In the genomic region with DNA sequence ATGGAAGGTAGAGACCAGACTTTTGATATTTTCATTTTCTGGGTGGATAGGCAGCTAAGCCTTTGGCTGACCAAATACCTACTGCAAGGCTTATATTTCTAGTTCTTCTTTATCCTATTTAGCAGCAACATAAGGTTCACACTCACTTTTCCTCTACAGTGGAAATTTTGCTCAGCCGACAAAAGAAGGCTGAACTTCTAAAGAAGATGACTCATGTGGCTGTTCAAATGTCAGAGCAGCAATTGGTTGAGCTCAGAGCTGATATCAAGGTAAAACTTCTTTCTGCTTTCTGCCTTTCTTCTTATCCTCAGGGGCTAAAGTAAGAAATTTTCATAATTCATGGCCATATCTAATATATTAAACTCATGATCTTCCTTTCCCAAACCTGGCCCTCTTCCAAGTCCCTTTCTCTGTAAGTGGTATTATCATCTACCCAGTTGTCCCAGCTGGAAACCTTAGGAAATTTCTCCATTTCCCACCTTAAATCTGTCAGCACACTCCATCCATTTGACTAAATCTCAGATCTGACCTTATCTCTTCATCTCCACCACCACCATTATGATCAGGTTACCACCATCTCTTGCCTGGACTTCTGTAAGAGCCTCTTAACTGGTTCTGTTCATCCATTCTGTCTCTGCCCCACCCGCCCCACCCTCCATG, we compare ENCODE assay signal across 19 cellular contexts. TPM values are rescaled to one million over a fixed set of nuclear protein-coding genes. Genes with fewer than 3 reads are reported as not detected.
A peak's percentile ranks its signal among the peaks of the same experiment; 100 is the strongest.
DNase-seq lines count a peak whose midpoint lies in the region; ATAC-seq, FAIRE-seq and TF ChIP-seq lines count a peak whose summit lies in the region.
"Had no signal": no experiment of that assay in that cellular context is flagged by ENCODE, and none has a peak within 500 bp of the region (broad histone marks: within the 10 kb centered on the region; RNA-seq: fewer than 3 reads in every experiment).

No MANE protein-coding gene starts in this region.

- H3K4me1 ChIP-seq in A673 (ENCODE audit: insufficient read depth, low read length, poor library complexity, severe bottlenecking) (no peaks in the 10 kb centered on the region), upper lobe of left lung (no peaks in the 10 kb centered on the region), colonic mucosa (no peaks in the 10 kb centered on the region)
- H3K4me1 ChIP-seq: BE2C, tibial nerve had no signal

- DNase-seq in A673 (ENCODE audit: low spot score) (peak; percentile 33), H54 (ENCODE audit: insufficient read length, low spot score) (no peak), amniotic stem cell (lab: John Stamatoyannopoulos, UW) (peak; percentile 22), iris pigment epithelial cell (ENCODE audit: low read depth) (peak; percentile 76), upper lobe of left lung (no peak), foreskin melanocyte (no peak), colonic mucosa (no peak), NCI-H187 treated with DMSO at 0.1 percent for 48 hours (lab: John Stamatoyannopoulos, UW) (no peak)
- DNase-seq: activated CD4-positive, alpha-beta T cell treated with anti-CD3 and anti-CD28 coated beads for 1 hour; activated T-cell treated with anti-CD3 and anti-CD28 coated beads, Interleukin-2, amount 50 U/mL, for 48 hours; amygdala; BE2C; DMS79; NCI-H1105 treated with DMSO at 0.1 percent for 48 hours; NCI-H345; pancreas; PC-9 had no signal

- H3K9ac ChIP-seq in colonic mucosa (ENCODE audit: low read depth in 2 of 2, low read length in 2 of 2), result no peak overlapping the region

- H3K4me3 ChIP-seq in A673 (ENCODE audit: low read depth, low read length, poor library complexity, severe bottlenecking), result no peak overlapping the region
- no peak overlapping the region for H3K4me3 ChIP-seq in upper lobe of left lung
- no peak overlapping the region for H3K4me3 ChIP-seq in colonic mucosa
- H3K4me3 ChIP-seq: pancreas, PC-9, tibial nerve had no signal

- H3K27ac ChIP-seq in A673 (ENCODE audit: low read depth, low read length, poor library complexity, severe bottlenecking) (no peak overlapping the region), upper lobe of left lung (no peak overlapping the region), colonic mucosa (no peak overlapping the region)
- H3K27ac ChIP-seq: pancreas, PC-9, tibial nerve had no signal

- BruUV-seq in A673 (replicated peaks; lab: Mats Ljungman, UMichigan), result no TSS peak

- intact Hi-C loops in A673 (cut with micrococcal nuclease; ENCODE audit: unreplicated experiment), result no loop called here
- intact Hi-C loops in colonic mucosa (cut with DNase I), result no loop called here

- FAIRE-seq in H54 (lab: Jason Lieb, UNC), result peak; percentile 87
- FAIRE-seq: frontal cortex, pancreas had no signal

- no peak for TF ChIP-seq CTCF in A673 (conservative IDR thresholded peaks at IDR 0.05; ENCODE audit: low read depth, low read length)
- TF ChIP-seq CTCF in upper lobe of left lung (IDR thresholded peaks at IDR 0.05), result no peak
- no peak for TF ChIP-seq CTCF in colonic mucosa (IDR thresholded peaks at IDR 0.05)

- no peak for ATAC-seq in upper lobe of left lung (ENCODE audit: low FRiP score in 2 of 2)
- ATAC-seq: pancreas had no signal

- H3K9me3 ChIP-seq in A673 (ENCODE audit: low read depth, low read length, poor library complexity, severe bottlenecking) (no peaks in the 10 kb centered on the region), upper lobe of left lung (no peaks in the 10 kb centered on the region), colonic mucosa (no peaks in the 10 kb centered on the region)
- H3K9me3 ChIP-seq: BE2C, pancreas, tibial nerve had no signal

- CTCF ChIA-PET in A673 (lab: Charles Lee), result interaction anchor here (1.0 to 3.2 kb wide), 2 partner anchors 161 to 187 kb away, joined by 3 to 8 read pairs; no protein-coding TSS in a partner anchor

- no peak for TF ChIP-seq POLR2A in H54 (IDR thresholded peaks at IDR 0.05; ENCODE audit: low read depth, low read length)
- no peak for TF ChIP-seq POLR2A in upper lobe of left lung (IDR thresholded peaks at IDR 0.05)

- POLR2A ChIA-PET in A673 (lab: Charles Lee; ENCODE audit: low non-redundant PET), result no interaction called here

- H3K27me3 ChIP-seq in A673 (replicated peaks; ENCODE audit: insufficient read depth, low read depth, low read length, poor library complexity), result no peaks in the 10 kb centered on the region
- no peaks in the 10 kb centered on the region for H3K27me3 ChIP-seq in upper lobe of left lung
- no peaks in the 10 kb centered on the region for H3K27me3 ChIP-seq in colonic mucosa
- H3K27me3 ChIP-seq: BE2C, pancreas, tibial nerve had no signal

- H3K36me3 ChIP-seq in A673 (ENCODE audit: insufficient read depth, low read length, poor library complexity, severe bottlenecking), result peaks cover 14% of the 10 kb centered on the region
- H3K36me3 ChIP-seq in upper lobe of left lung, result peaks cover 0 to 10% (median 4%) of the 10 kb centered on the region in 4 donors
- H3K36me3 ChIP-seq in colonic mucosa, result no peaks in the 10 kb centered on the region
- H3K36me3 ChIP-seq: pancreas had no signal

- no peak for TF ChIP-seq EP300 in upper lobe of left lung (IDR thresholded peaks at IDR 0.05)

- WGBS in upper lobe of left lung, 2 donors, result 89 to 92% methylated on average over 2 of the region's 2 CpGs

RNA-seq across cellular contexts. Expression of a gene that starts 19.8 kb away (rescaled TPM):
- total RNA-seq in A673 (2021), result 4.0 and 4.5 TPM in 2 replicates
- 10 to 100 TPM in 1 of 6 donors, 1 to 10 TPM in 4, under 1 TPM in 1; 0.37 to 19.9 (median 2.5) TPM for total RNA-seq in upper lobe of left lung
- under 1 TPM; 0.05 to 0.13 TPM for total RNA-seq in colonic mucosa
- total RNA-seq: PC-9 had no signal

RNA-seq across cellular contexts. Expression of a gene that starts 48.9 kb away (rescaled TPM):
- total RNA-seq in A673 (2021) (79.6 and 84.3 TPM in 2 replicates), upper lobe of left lung (10 to 100 TPM; 39.6 to 85.9 (median 62.7) TPM), colonic mucosa (10 to 100 TPM; 53.8 to 78.7 TPM)

Comparison
In these comparisons a context has a peak if more than half of its experiments do, and no peak if none do; other contexts are left out.
1. DNase-seq: peak in A673 (single experiment), amniotic stem cell (single experiment) and iris pigment epithelial cell (single experiment); none in H54 (single experiment), upper lobe of left lung (0 of 2), foreskin melanocyte (single experiment), colonic mucosa (single experiment) and NCI-H187 treated with DMSO at 0.1 percent for 48 hours (single experiment).